Comparison of ENCODE assay signal across 34 cellular contexts in the genomic region with DNA sequence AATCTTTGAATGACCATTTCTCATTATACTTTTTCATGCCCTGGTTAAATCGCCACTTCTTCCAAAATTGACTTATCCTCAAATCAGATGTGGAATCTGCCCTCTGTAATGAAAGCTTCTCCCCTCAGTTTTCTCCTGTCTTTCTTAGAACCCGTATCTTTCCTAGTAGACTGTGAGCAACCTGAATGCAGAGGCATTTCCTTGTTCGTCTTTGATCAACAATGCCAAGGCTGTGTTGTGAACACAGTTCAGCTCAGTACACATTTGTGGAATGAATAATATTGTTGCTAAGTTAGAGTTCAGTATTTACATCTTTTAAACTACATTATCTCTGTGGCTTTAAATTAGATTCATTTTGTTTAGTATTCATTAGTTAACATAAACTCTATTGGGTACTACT.
"Had no signal": no experiment of that assay in that cellular context is flagged by ENCODE, and none has a peak within 500 bp of the region (broad histone marks: within the 10 kb centered on the region; RNA-seq: fewer than 3 reads in every experiment).

No MANE protein-coding gene starts in this region.

- H3K4me1 ChIP-seq: adrenal gland had no signal

- H3K27ac ChIP-seq: adrenal gland, cardiac muscle cell, VCaP had no signal

- H3K27me3 ChIP-seq: adrenal gland, cardiac muscle cell had no signal

- DNase-seq: activated B cell treated with CpG ODN at 0.5 μM for 24 hours; activated CD4-positive, alpha-beta memory T cell treated with anti-CD3 and anti-CD28 coated beads, Interleukin-2, amount 10 ng/mL, durations not matched to agents 7 days and 5 days; activated CD4-positive, alpha-beta T cell treated with anti-CD3 and anti-CD28 coated beads for 1 hour; activated CD4-positive, alpha-beta T cell treated with anti-CD3 and anti-CD28 coated beads for 36 hours; activated CD4-positive, alpha-beta T cell treated with anti-CD3 and anti-CD28 coated beads for 48 hours; activated CD4-positive, alpha-beta T cell treated with anti-CD3 and anti-CD28 coated beads, Interleukin-2, amount 10 ng/mL, durations not matched to agents 7 days and 5 days; activated CD4-positive, alpha-beta T cell treated with anti-CD3 and anti-CD28 coated beads, Interleukin-2, amount 50 U/mL, for 48 hours; activated CD8-positive, alpha-beta memory T cell treated with anti-CD3 and anti-CD28 coated beads for 24 hours; activated CD8-positive, alpha-beta memory T cell treated with anti-CD3 and anti-CD28 coated beads, Interleukin-2, amount 50 U/mL, for 4 hours; activated CD8-positive, alpha-beta T cell treated with anti-CD3 and anti-CD28 coated beads, Interleukin-2, amount 10 ng/mL, durations not matched to agents 7 days and 5 days; activated effector memory CD4-positive, alpha-beta T cell treated with anti-CD3 and anti-CD28 coated beads, Interleukin-2, amount 50 U/mL, for 16 hours; activated gamma-delta T cell treated with Interleukin-2 at 50 U/mL for 16 hours; activated naive CD4-positive, alpha-beta T cell; activated naive CD4-positive, alpha-beta T cell treated with anti-CD3 and anti-CD28 coated beads for 36 hours; activated naive CD4-positive, alpha-beta T cell treated with anti-CD3 and anti-CD28 coated beads, Interleukin-2, amount 50 U/mL, for 16 hours; activated naive CD8-positive, alpha-beta T cell treated with anti-CD3 and anti-CD28 coated beads for 36 hours; activated T-cell treated with anti-CD3 and anti-CD28 coated beads for 4 hours; activated T-cell treated with anti-CD3 and anti-CD28 coated beads, Interleukin-2, amount 50 U/mL, for 1 hour; activated T-cell treated with anti-CD3 and anti-CD28 coated beads, Interleukin-2, amount 50 U/mL, for 4 hours; activated T-cell treated with anti-CD3 and anti-CD28 coated beads, Interleukin-2, amount 50 U/mL, for 72 hours; adrenal gland; amniotic stem cell; aorta; caudate nucleus; cerebellar nuclear complex; T-helper 1 cell; T-helper 2 cell; T-helper 9 cell had no signal

- ATAC-seq: activated CD4-positive, alpha-beta T cell treated with anti-CD3 and anti-CD28 coated beads for 36 hours; activated CD8-positive, alpha-beta T cell treated with anti-CD3 and anti-CD28 coated beads, Interleukin-2, amount 10 ng/mL, durations not matched to agents 7 days and 5 days; activated naive CD4-positive, alpha-beta T cell treated with anti-CD3 and anti-CD28 coated beads, Interleukin-2, amount 50 U/mL, for 72 hours; activated T-cell treated with anti-CD3 and anti-CD28 coated beads, Interleukin-2, amount 50 U/mL, for 4 hours; activated T-cell treated with anti-CD3 and anti-CD28 coated beads, Interleukin-2, amount 50 U/mL, for 72 hours; activated T-helper 17 cell treated with anti-CD3 and anti-CD28 coated beads, Interleukin-2, amount 50 U/mL, for 72 hours had no signal

- H3K9me3 ChIP-seq: adrenal gland had no signal

- H3K4me3 ChIP-seq: adrenal gland, cardiac muscle cell had no signal

- H3K36me3 ChIP-seq: adrenal gland, cardiac muscle cell had no signal

- FAIRE-seq: bronchial epithelial cell, TTC549 had no signal
